Comparison of ENCODE assay signal across 1 cellular context in the genomic region with DNA sequence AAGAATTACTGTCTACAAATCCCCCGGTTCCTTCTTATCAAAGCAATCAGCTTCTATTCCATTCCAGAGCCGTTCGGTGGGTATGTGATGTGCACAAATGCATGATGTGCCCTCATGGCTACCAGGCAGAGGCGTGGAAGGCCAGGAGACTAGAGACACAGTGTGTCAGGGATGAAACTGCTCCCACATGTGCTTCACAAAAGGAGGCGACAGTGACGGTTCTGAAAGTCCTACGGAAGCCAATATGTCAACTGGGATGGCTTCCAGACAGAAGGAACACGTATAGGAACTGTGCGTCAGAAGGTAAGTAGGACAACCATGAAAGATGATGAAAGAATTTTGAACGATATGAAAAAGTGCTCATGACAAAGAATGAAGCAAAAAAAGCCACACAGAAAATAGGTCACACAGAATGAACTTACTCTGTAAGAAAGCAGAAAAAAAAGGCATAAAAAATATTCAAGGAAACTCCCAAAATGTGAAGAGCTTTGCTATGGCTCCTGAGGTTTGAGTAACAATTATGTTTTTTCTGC.
TF ChIP-seq lines count a peak whose summit lies in the region.

No MANE protein-coding gene starts in this region.

TF ChIP-seq in H1, 55 proteins besides CTCF, POLR2A, EP300 and RAD21:
- TF ChIP-seq POU5F1 (IDR thresholded peaks at IDR 0.05; ENCODE audit: low read depth, low read length) = no peak
- TF ChIP-seq CBX8 (IDR thresholded peaks at IDR 0.05; ENCODE audit: borderline replicate concordance, low read depth, low read length) = no peak
- no peak for TF ChIP-seq SP4 (IDR thresholded peaks at IDR 0.05; ENCODE audit: low read length)
- TF ChIP-seq JUN (IDR thresholded peaks at IDR 0.05; ENCODE audit: low read depth, low read length) = no peak
- TF ChIP-seq SP1 (IDR thresholded peaks at IDR 0.05; ENCODE audit: low read depth, low read length) = no peak
- no peak for TF ChIP-seq YY1 (IDR thresholded peaks at IDR 0.05; ENCODE audit: low read depth, low read length)
- no peak for TF ChIP-seq ASH2L (IDR thresholded peaks at IDR 0.05; ENCODE audit: low read length)
- TF ChIP-seq SIX5 (IDR thresholded peaks at IDR 0.05; ENCODE audit: low read depth, low read length) = no peak
- no peak for TF ChIP-seq CEBPB (IDR thresholded peaks at IDR 0.05; ENCODE audit: low read depth, low read length)
- TF ChIP-seq, protein P1, sequence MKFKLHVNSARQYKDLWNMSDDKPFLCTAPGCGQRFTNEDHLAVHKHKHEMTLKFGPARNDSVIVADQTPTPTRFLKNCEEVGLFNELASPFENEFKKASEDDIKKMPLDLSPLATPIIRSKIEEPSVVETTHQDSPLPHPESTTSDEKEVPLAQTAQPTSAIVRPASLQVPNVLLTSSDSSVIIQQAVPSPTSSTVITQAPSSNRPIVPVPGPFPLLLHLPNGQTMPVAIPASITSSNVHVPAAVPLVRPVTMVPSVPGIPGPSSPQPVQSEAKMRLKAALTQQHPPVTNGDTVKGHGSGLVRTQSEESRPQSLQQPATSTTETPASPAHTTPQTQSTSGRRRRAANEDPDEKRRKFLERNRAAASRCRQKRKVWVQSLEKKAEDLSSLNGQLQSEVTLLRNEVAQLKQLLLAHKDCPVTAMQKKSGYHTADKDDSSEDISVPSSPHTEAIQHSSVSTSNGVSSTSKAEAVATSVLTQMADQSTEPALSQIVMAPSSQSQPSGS (IDR thresholded peaks at IDR 0.05; ENCODE audit: low read length) = no peak
- TF ChIP-seq BACH1 (IDR thresholded peaks at IDR 0.05; ENCODE audit: low read length) = no peak
